In genomic region chr10:54800677-54801480, GRCh38 we compare ENCODE assay signal across 9 cellular contexts. TPM values are rescaled to one million over a fixed set of nuclear protein-coding genes. Genes with fewer than 3 reads are reported as not detected.
DNase-seq lines count a peak whose midpoint lies in the region; ATAC-seq, FAIRE-seq and TF ChIP-seq lines count a peak whose summit lies in the region.
"Had no signal": no experiment of that assay in that cellular context is flagged by ENCODE, and none has a peak within 500 bp of the region (broad histone marks: within the 10 kb centered on the region; RNA-seq: fewer than 3 reads in every experiment).

TSS of gene PCDH15 (minus strand) at chr10:54801231. CDS start at chr10:54664262, 136,969 bp downstream.

- no peak within 1 kb of the TSS for H3K9ac ChIP-seq in keratinocyte (ENCODE audit: control insufficient read depth, extremely low read depth, insufficient read depth, low read length)

- dilution Hi-C loops in keratinocyte (cut with MboI; ENCODE audit: extremely low pct_ligation_motif_present, low sequenced_read_pairs) = no loop called here

- no peaks in the 10 kb centered on the region for H3K9me3 ChIP-seq in keratinocyte (ENCODE audit: control insufficient read depth, low read depth, low read length)

- peaks cover 5% of the 10 kb centered on the region for H3K4me1 ChIP-seq in keratinocyte (ENCODE audit: control insufficient read depth, extremely low read depth, insufficient read depth, low read length)

- H3K9me1 ChIP-seq in keratinocyte (ENCODE audit: control insufficient read depth, extremely low read depth, insufficient read depth, low read length) = no peaks in the 10 kb centered on the region

- TF ChIP-seq CTCF in VCaP (conservative IDR thresholded peaks at IDR 0.05) (peak; percentile 77), keratinocyte (optimal IDR thresholded peaks at IDR 0.05 in 1 of 3, IDR thresholded peaks at IDR 0.05 in 1 of 3, conservative IDR thresholded peaks at IDR 0.05 in 1 of 3; ENCODE audit: extremely low read depth in 1 of 3, insufficient read depth in 2 of 3, low read length in 3 of 3) (peak; percentile 48 to 82 (median 61))

- DNase-seq in Ammon's horn (ENCODE audit: low spot score) (peak; percentile 90), Kasumi-1 (lab: John Stamatoyannopoulos, UW) (peak; percentile 25 to 39), keratinocyte (ENCODE audit: low read depth, low spot score) (no peak), GM19238 (ENCODE audit: insufficient read length, low spot score) (no peak)
- DNase-seq: NCI-H2081 treated with DMSO at 0.1 percent for 48 hours had no signal

- H4K20me1 ChIP-seq in keratinocyte (ENCODE audit: control insufficient read depth, extremely low read depth, insufficient read depth, low read length) = no peaks in the 10 kb centered on the region

- H3K27me3 ChIP-seq in keratinocyte (ENCODE audit: control insufficient read depth, extremely low read depth, insufficient read depth, low read length) = no peaks in the 10 kb centered on the region

- ATAC-seq in HG02642 (IDR thresholded peaks at IDR 0.05; ENCODE audit: poor library complexity, unreplicated experiment) (no peak), HG03521 (IDR thresholded peaks at IDR 0.05; ENCODE audit: unreplicated experiment) (no peak), HG03135 (IDR thresholded peaks at IDR 0.05; ENCODE audit: unreplicated experiment) (no peak)

- no peak within 1 kb of the TSS for H3K4me2 ChIP-seq in keratinocyte (ENCODE audit: control insufficient read depth, extremely low read depth, insufficient read depth, low read depth, low read length)

- H3K27ac ChIP-seq in VCaP = no peak within 1 kb of the TSS
- no peak within 1 kb of the TSS for H3K27ac ChIP-seq in keratinocyte (ENCODE audit: control insufficient read depth, insufficient read depth, low read length)

- H2AFZ ChIP-seq in keratinocyte (ENCODE audit: control insufficient read depth, low read length) = peak within 1 kb of the TSS; percentile 32

- no peaks in the 10 kb centered on the region for H3K36me3 ChIP-seq in keratinocyte (ENCODE audit: control insufficient read depth in 2 of 2, extremely low read depth in 1 of 2, insufficient read depth in 2 of 2, low read length in 2 of 2)

- H3K4me3 ChIP-seq in keratinocyte (ENCODE audit: control insufficient read depth in 2 of 3, extremely low read depth in 1 of 3, insufficient read depth in 2 of 3, low read depth in 1 of 3, low read length in 3 of 3) = no peak within 1 kb of the TSS

- FAIRE-seq in keratinocyte (lab: Jason Lieb, UNC) = peak; percentile 79

- no peaks in the 10 kb centered on the region for H3K79me2 ChIP-seq in keratinocyte (ENCODE audit: control insufficient read depth, insufficient read depth, low read length)

RNA-seq across cellular contexts. Expression of gene PCDH15, which starts in this region (rescaled TPM):
- polyA plus RNA-seq in keratinocyte = 0.01 TPM in 1 of 3 replicates, not detected in the others
- polyA plus RNA-seq in keratinocyte (2011; ENCODE audit: low read depth) = not detected
- not detected in 2 replicates for polyA plus RNA-seq in keratinocyte (2011; cell fraction: cytosol; rRNA removed)
- polyA plus RNA-seq in keratinocyte (2011; cell fraction: nucleus; rRNA removed) = 0.03 TPM in 1 of 2 replicates, not detected in the other
- not detected in 2 replicates for polyA plus RNA-seq in keratinocyte (2012; ENCODE audit: low replicate concordance)
- polyA minus RNA-seq in keratinocyte = not detected in 3 replicates
- not detected for polyA minus RNA-seq in keratinocyte (2011; cell fraction: cytosol; rRNA and poly(A)+ RNA removed)
- polyA minus RNA-seq in keratinocyte (2011; cell fraction: nucleus; rRNA and poly(A)+ RNA removed) = not detected in 2 replicates

Comparison
In these comparisons a context has a peak if more than half of its experiments do, and no peak if none do; other contexts are left out.
1. DNase-seq: peak in Ammon's horn (single experiment) and Kasumi-1 (2 of 2); none in keratinocyte (single experiment) and GM19238 (single experiment).